Comparison of ENCODE assay signal across 9 cellular contexts in genomic region chr4:129344058-129344457, GRCh38.
DNase-seq lines count a peak whose midpoint lies in the region; ATAC-seq, FAIRE-seq and TF ChIP-seq lines count a peak whose summit lies in the region.
"Had no signal": no experiment of that assay in that cellular context is flagged by ENCODE, and none has a peak within 500 bp of the region (broad histone marks: within the 10 kb centered on the region; RNA-seq: fewer than 3 reads in every experiment).

No MANE protein-coding gene starts in this region.

- H3K36me3 Mint-ChIP-seq in activated T-helper 17 cell treated with anti-CD3 and anti-CD28 coated beads, Interleukin-2, amount 50 U/mL, for 72 hours (ENCODE audit: low read depth): no peaks in the 10 kb centered on the region
- H3K36me3 Mint-ChIP-seq: stimulated activated naive B cell treated with anti-CD40 and anti-IgM and Interleukin-4, amounts not matched to agents 10 μg/mL and 1 μg/mL and 100 μg/mL, for 72 hours had no signal

- H3K27ac ChIP-seq in A549 (no peak overlapping the region), RWPE2 (ENCODE audit: poor library complexity, severe bottlenecking) (no peak overlapping the region)

- no peaks in the 10 kb centered on the region for H3K9me3 Mint-ChIP-seq in activated T-helper 17 cell treated with anti-CD3 and anti-CD28 coated beads, Interleukin-2, amount 50 U/mL, for 72 hours

- DNase-seq in A549 (ENCODE audit: low read depth in 1 of 2, low spot score in 1 of 2): peak; percentile 13 to 44
- DNase-seq in GM03348 (ENCODE audit: low spot score): peak; percentile 30
- DNase-seq in RWPE2 (ENCODE audit: low spot score): no peak
- peak; percentile 20 for DNase-seq in fibroblast of the aortic adventitia (ENCODE audit: low read depth)
- DNase-seq in skeletal muscle cell (ENCODE audit: low read depth): no peak
- no peak for DNase-seq in activated T-cell treated with anti-CD3 and anti-CD28 coated beads, Interleukin-2, amount 50 U/mL, for 1 hour
- DNase-seq: stimulated activated naive B cell treated with anti-CD40 and anti-IgM and Interleukin-4, amounts not matched to agents 10 μg/mL and 1 μg/mL and 100 μg/mL, for 72 hours had no signal

- FAIRE-seq in A549 (lab: Jason Lieb, UNC): no peak

- CTCF ChIA-PET in A549 (lab: Yijun Ruan, JAX): interaction anchor here (0.8 to 1.2 kb wide), 8 partner anchors 8 to 317 kb away, joined by 3 to 8 read pairs (median 3); no protein-coding TSS in a partner anchor

- no peak overlapping the region for H3K4me3 Mint-ChIP-seq in activated T-helper 17 cell treated with anti-CD3 and anti-CD28 coated beads, Interleukin-2, amount 50 U/mL, for 72 hours
- H3K4me3 Mint-ChIP-seq: stimulated activated naive B cell treated with anti-CD40 and anti-IgM and Interleukin-4, amounts not matched to agents 10 μg/mL and 1 μg/mL and 100 μg/mL, for 72 hours had no signal

- H3K4me3 ChIP-seq in A549 (no peak overlapping the region), RWPE2 (ENCODE audit: severe bottlenecking) (no peak overlapping the region), fibroblast of the aortic adventitia (ENCODE audit: low read depth, low read length) (no peak overlapping the region), skeletal muscle cell (ENCODE audit: low read depth, low read length) (peak overlapping the region; percentile 8)

- H3K4me1 Mint-ChIP-seq in activated T-helper 17 cell treated with anti-CD3 and anti-CD28 coated beads, Interleukin-2, amount 50 U/mL, for 72 hours: no peaks in the 10 kb centered on the region
- H3K4me1 Mint-ChIP-seq: stimulated activated naive B cell treated with anti-CD40 and anti-IgM and Interleukin-4, amounts not matched to agents 10 μg/mL and 1 μg/mL and 100 μg/mL, for 72 hours had no signal

- peak; percentile 66 to 70; a peak in 4 of 5 replicates for TF ChIP-seq RAD21 in A549 (conservative IDR thresholded peaks at IDR 0.05 in 1 of 2, IDR thresholded peaks at IDR 0.05 in 1 of 2)

- H3K4me2 ChIP-seq in A549: peak overlapping the region; percentile 65

- no peak for TF ChIP-seq POLR2A in A549 (IDR thresholded peaks at IDR 0.05; ENCODE audit: low read length)

- no peaks in the 10 kb centered on the region for H3K36me3 ChIP-seq in RWPE2 (ENCODE audit: low read depth)

- POLR2A ChIA-PET in A549 (lab: Yijun Ruan, JAX): no interaction called here

- no peak overlapping the region for H3K27ac Mint-ChIP-seq in activated T-helper 17 cell treated with anti-CD3 and anti-CD28 coated beads, Interleukin-2, amount 50 U/mL, for 72 hours
- H3K27ac Mint-ChIP-seq: stimulated activated naive B cell treated with anti-CD40 and anti-IgM and Interleukin-4, amounts not matched to agents 10 μg/mL and 1 μg/mL and 100 μg/mL, for 72 hours had no signal

- peak; percentile 85 to 87 for ATAC-seq in A549
- ATAC-seq in HG03469 (IDR thresholded peaks at IDR 0.05; ENCODE audit: unreplicated experiment): peak; percentile 73
- ATAC-seq in RWPE2 (ENCODE audit: low read depth): peak; percentile 71
- no peak for ATAC-seq in activated T-helper 17 cell treated with anti-CD3 and anti-CD28 coated beads, Interleukin-2, amount 50 U/mL, for 72 hours (replicated peaks)

- no peaks in the 10 kb centered on the region for H3K27me3 ChIP-seq in RWPE2 (ENCODE audit: insufficient read depth, poor library complexity, severe bottlenecking)

- TF ChIP-seq EP300 in A549 (IDR thresholded peaks at IDR 0.05): no peak

- no peaks in the 10 kb centered on the region for H3K27me3 Mint-ChIP-seq in activated T-helper 17 cell treated with anti-CD3 and anti-CD28 coated beads, Interleukin-2, amount 50 U/mL, for 72 hours

- H3K4me1 ChIP-seq in A549 (0 out of 3 replicates have a peak, but pooled peaks cover 4% of the 10 kb centered on the region), RWPE2 (ENCODE audit: insufficient read depth, poor library complexity, severe bottlenecking) (peaks cover 11% of the 10 kb centered on the region)

- TF ChIP-seq CTCF in A549 (IDR thresholded peaks at IDR 0.05) (peak; percentile 67), RWPE2 (IDR thresholded peaks at IDR 0.05; ENCODE audit: poor library complexity, severe bottlenecking) (peak; percentile 87), fibroblast of the aortic adventitia (IDR thresholded peaks at IDR 0.05; ENCODE audit: insufficient read depth, low read length) (peak; percentile 48)

- no peaks in the 10 kb centered on the region for H3K9me3 ChIP-seq in A549
- no peaks in the 10 kb centered on the region for H3K9me3 ChIP-seq in RWPE2 (ENCODE audit: severe bottlenecking)

- WGBS in A549 (ENCODE audit: missing lambda C conversion rate): 18% methylated on average over 11 of the region's 11 CpGs

TF ChIP-seq in A549, 52 proteins besides CTCF, POLR2A, EP300 and RAD21:
- TF ChIP-seq, protein P1, sequence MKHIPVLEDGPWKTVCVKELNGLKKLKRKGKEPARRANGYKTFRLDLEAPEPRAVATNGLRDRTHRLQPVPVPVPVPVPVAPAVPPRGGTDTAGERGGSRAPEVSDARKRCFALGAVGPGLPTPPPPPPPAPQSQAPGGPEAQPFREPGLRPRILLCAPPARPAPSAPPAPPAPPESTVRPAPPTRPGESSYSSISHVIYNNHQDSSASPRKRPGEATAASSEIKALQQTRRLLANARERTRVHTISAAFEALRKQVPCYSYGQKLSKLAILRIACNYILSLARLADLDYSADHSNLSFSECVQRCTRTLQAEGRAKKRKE (CRISPR knock-in tag; IDR thresholded peaks at IDR 0.05; ENCODE audit: low read depth): no peak
- TF ChIP-seq SMC3 (IDR thresholded peaks at IDR 0.05): peak; percentile 23; the same call in 1 of the 3 replicates

Comparison
In these comparisons a context has a peak if more than half of its experiments do, and no peak if none do; other contexts are left out.
1. DNase-seq: peak in A549 (2 of 2), GM03348 (single experiment) and fibroblast of the aortic adventitia (single experiment); none in RWPE2 (single experiment), skeletal muscle cell (single experiment) and activated T-cell treated with anti-CD3 and anti-CD28 coated beads, Interleukin-2, amount 50 U/mL, for 1 hour (single experiment).
2. Peak in every context shown above with its lines, with median percentiles within 50 percentile points of each other: CTCF ChIP-seq.